ENCODE assay signal across 8 cellular contexts in genomic region chr3:65439641-65440040, GRCh38.
DNase-seq lines count a peak whose midpoint lies in the region; ATAC-seq and TF ChIP-seq lines count a peak whose summit lies in the region.

No MANE protein-coding gene starts in this region.

- no peaks in the 10 kb centered on the region for H3K36me3 ChIP-seq in HAP-1 (replicated peaks)
- H3K36me3 ChIP-seq in Peyer's patch = no peaks in the 10 kb centered on the region

- peak in 4 of 6 experiments; percentile 25 to 55 (median 48) for TF ChIP-seq CTCF in Peyer's patch (IDR thresholded peaks at IDR 0.05)
- TF ChIP-seq CTCF in nephron (IDR thresholded peaks at IDR 0.05; ENCODE audit: unreplicated experiment in 3 of 3) = peak; percentile 60 to 64 (median 64)

- TF ChIP-seq POLR2A in Peyer's patch (IDR thresholded peaks at IDR 0.05) = no peak

- H3K27ac Mint-ChIP-seq in nephron = no peak overlapping the region
- no peak overlapping the region for H3K27ac Mint-ChIP-seq in activated T-cell treated with anti-CD3 and anti-CD28 coated beads, Interleukin-2, amount 50 U/mL, for 72 hours

- no peaks in the 10 kb centered on the region for H3K9me3 Mint-ChIP-seq in nephron
- no peaks in the 10 kb centered on the region for H3K9me3 Mint-ChIP-seq in activated T-cell treated with anti-CD3 and anti-CD28 coated beads, Interleukin-2, amount 50 U/mL, for 72 hours

- H3K27ac ChIP-seq in Peyer's patch = no peak overlapping the region

- no peaks in the 10 kb centered on the region for H3K27me3 ChIP-seq in HAP-1 (ENCODE audit: low read depth)
- no peaks in the 10 kb centered on the region for H3K27me3 ChIP-seq in Peyer's patch

- H3K9me3 ChIP-seq in HAP-1 (no peaks in the 10 kb centered on the region), Peyer's patch (no peaks in the 10 kb centered on the region)

- peaks cover 4% of the 10 kb centered on the region for H3K4me1 Mint-ChIP-seq in nephron
- no peaks in the 10 kb centered on the region for H3K4me1 Mint-ChIP-seq in activated T-cell treated with anti-CD3 and anti-CD28 coated beads, Interleukin-2, amount 50 U/mL, for 72 hours (ENCODE audit: low read depth)

- H3K4me3 Mint-ChIP-seq in nephron = no peak overlapping the region
- H3K4me3 Mint-ChIP-seq in activated T-cell treated with anti-CD3 and anti-CD28 coated beads, Interleukin-2, amount 50 U/mL, for 72 hours = no peak overlapping the region

- ATAC-seq in esophagus mucosa = peak; percentile 71
- ATAC-seq in activated T-cell treated with anti-CD3 and anti-CD28 coated beads, Interleukin-2, amount 50 U/mL, for 72 hours (replicated peaks in 1 of 2) = no peak
- no peak for ATAC-seq in GM18519 (IDR thresholded peaks at IDR 0.05; ENCODE audit: low FRiP score, unreplicated experiment)
- ATAC-seq in HG03460 (IDR thresholded peaks at IDR 0.05; ENCODE audit: unreplicated experiment) = no peak

- peaks cover 14% of the 10 kb centered on the region for H3K4me1 ChIP-seq in HAP-1
- H3K4me1 ChIP-seq in Peyer's patch = no peaks in the 10 kb centered on the region

- in situ Hi-C loops in HAP-1 (cut with MboI; ENCODE audit: low sequenced_read_pairs) = loop anchor here (10.0 kb wide), 3 partner anchors 225 to 905 kb away; no protein-coding TSS in a partner anchor

- no peak overlapping the region for H3K4me3 ChIP-seq in HAP-1
- H3K4me3 ChIP-seq in Peyer's patch = no peak overlapping the region

- peaks cover 22% of the 10 kb centered on the region for H3K36me3 Mint-ChIP-seq in nephron (ENCODE audit: low read depth)
- H3K36me3 Mint-ChIP-seq in activated T-cell treated with anti-CD3 and anti-CD28 coated beads, Interleukin-2, amount 50 U/mL, for 72 hours (ENCODE audit: insufficient read depth in 2 of 2) = no peaks in the 10 kb centered on the region

- no peaks in the 10 kb centered on the region for H3K27me3 Mint-ChIP-seq in nephron (ENCODE audit: low read depth)
- no peaks in the 10 kb centered on the region for H3K27me3 Mint-ChIP-seq in activated T-cell treated with anti-CD3 and anti-CD28 coated beads, Interleukin-2, amount 50 U/mL, for 72 hours (ENCODE audit: low read depth)

- peak; percentile 88 for DNase-seq in Ammon's horn (ENCODE audit: low spot score)
- peak; percentile 57 to 73 for DNase-seq in HAP-1 (ENCODE audit: low spot score in 2 of 2)
- DNase-seq in Peyer's patch = peak in 2 of 3 donors; percentile 49 to 60
- DNase-seq in activated T-cell treated with anti-CD3 and anti-CD28 coated beads, Interleukin-2, amount 50 U/mL, for 72 hours = no peak

Comparison
In these comparisons a context has a peak if more than half of its experiments do, and no peak if none do; other contexts are left out.
1. DNase-seq: peak in Ammon's horn (single experiment), HAP-1 (2 of 2) and Peyer's patch (2 of 3); none in activated T-cell treated with anti-CD3 and anti-CD28 coated beads, Interleukin-2, amount 50 U/mL, for 72 hours (0 of 2).